12 cellular contexts compared by ENCODE assay signal in genomic region chr17:78532922-78533640, GRCh38. TPM values are rescaled to one million over a fixed set of nuclear protein-coding genes. Genes with fewer than 3 reads are reported as not detected.
DNase-seq lines count a peak whose midpoint lies in the region; ATAC-seq and TF ChIP-seq lines count a peak whose summit lies in the region.
"Had no signal": no experiment of that assay in that cellular context is flagged by ENCODE, and none has a peak within 500 bp of the region (broad histone marks: within the 10 kb centered on the region; RNA-seq: fewer than 3 reads in every experiment).

No MANE protein-coding gene starts in this region.

- no peaks in the 10 kb centered on the region for H3K36me3 Mint-ChIP-seq in activated T-cell treated with anti-CD3 and anti-CD28 coated beads, Interleukin-2, amount 50 U/mL, for 72 hours (ENCODE audit: insufficient read depth in 2 of 2)

- H3K27ac ChIP-seq in A673 (ENCODE audit: low read depth, low read length, poor library complexity, severe bottlenecking) = no peak overlapping the region
- H3K27ac ChIP-seq in GM23248 = no peak overlapping the region

- POLR2A ChIA-PET in A673 (lab: Charles Lee; ENCODE audit: low non-redundant PET) = no interaction called here

- ATAC-seq in activated T-cell treated with anti-CD3 and anti-CD28 coated beads, Interleukin-2, amount 50 U/mL, for 72 hours (replicated peaks in 1 of 2) = peak; percentile 65 to 82
- ATAC-seq in HG03442 (IDR thresholded peaks at IDR 0.05; ENCODE audit: unreplicated experiment) = no peak
- no peak for ATAC-seq in HG02884 (IDR thresholded peaks at IDR 0.05; ENCODE audit: unreplicated experiment)

- H3K27me3 ChIP-seq in A673 (replicated peaks; ENCODE audit: insufficient read depth, low read depth, low read length, poor library complexity) = no peaks in the 10 kb centered on the region
- no peaks in the 10 kb centered on the region for H3K27me3 ChIP-seq in GM23248 (replicated peaks; ENCODE audit: insufficient read depth)

- H3K4me3 ChIP-seq in A673 (ENCODE audit: low read depth, low read length, poor library complexity, severe bottlenecking) (no peak overlapping the region), GM23248 (no peak overlapping the region)

- H3K27ac Mint-ChIP-seq in activated T-cell treated with anti-CD3 and anti-CD28 coated beads, Interleukin-2, amount 50 U/mL, for 72 hours = no peak overlapping the region

- BruUV-seq in A673 (replicated peaks; lab: Mats Ljungman, UMichigan) = no TSS peak

- no peak for TF ChIP-seq CTCF in A673 (conservative IDR thresholded peaks at IDR 0.05; ENCODE audit: low read depth, low read length)

- no peaks in the 10 kb centered on the region for H3K9me2 ChIP-seq in GM23248 (ENCODE audit: insufficient read depth)

- H3K9ac ChIP-seq in GM23248 = no peak overlapping the region

- H3K36me3 ChIP-seq in A673 (ENCODE audit: insufficient read depth, low read length, poor library complexity, severe bottlenecking) (no peaks in the 10 kb centered on the region), GM23248 (ENCODE audit: low read depth) (no peaks in the 10 kb centered on the region)

- in situ Hi-C loops in GM23248 (cut with MboI) = no loop called here

- intact Hi-C loops in A673 (cut with micrococcal nuclease; ENCODE audit: unreplicated experiment) = no loop called here

- H3K27me3 Mint-ChIP-seq in activated T-cell treated with anti-CD3 and anti-CD28 coated beads, Interleukin-2, amount 50 U/mL, for 72 hours (ENCODE audit: low read depth) = no peaks in the 10 kb centered on the region

- H3K79me2 ChIP-seq in GM23248 (ENCODE audit: insufficient read depth) = no peaks in the 10 kb centered on the region

- peaks cover 38% of the 10 kb centered on the region for H3K4me1 Mint-ChIP-seq in activated T-cell treated with anti-CD3 and anti-CD28 coated beads, Interleukin-2, amount 50 U/mL, for 72 hours (ENCODE audit: low read depth)

- CTCF ChIA-PET in A673 (lab: Charles Lee) = no interaction called here

- H3F3A ChIP-seq in GM23248 (ENCODE audit: insufficient read depth) = no peaks in the 10 kb centered on the region

- no peaks in the 10 kb centered on the region for H3K9me3 Mint-ChIP-seq in activated T-cell treated with anti-CD3 and anti-CD28 coated beads, Interleukin-2, amount 50 U/mL, for 72 hours

- H3K4me2 ChIP-seq in GM23248 (ENCODE audit: unreplicated experiment) = no peak overlapping the region

- H4K20me1 ChIP-seq in GM23248 (ENCODE audit: insufficient read depth) = no peaks in the 10 kb centered on the region

- DNase-seq in A673 (ENCODE audit: low spot score) = peak; percentile 57
- peak; percentile 60 for DNase-seq in GM23248
- DNase-seq in activated T-cell treated with anti-CD3 and anti-CD28 coated beads, Interleukin-2, amount 50 U/mL, for 72 hours = peak; percentile 22 to 28
- DNase-seq in iris pigment epithelial cell (ENCODE audit: low read depth) = peak; percentile 91
- no peak for DNase-seq in activated gamma-delta T cell (lab: John Stamatoyannopoulos, UW)
- DNase-seq in NAMALWA (ENCODE audit: low spot score) = no peak
- DNase-seq: Caco-2, cerebellar nuclear complex, hypothalamus, NCI-H1930 had no signal

- H3K4me1 ChIP-seq in A673 (ENCODE audit: insufficient read depth, low read length, poor library complexity, severe bottlenecking) (no peaks in the 10 kb centered on the region), GM23248 (ENCODE audit: insufficient read depth) (no peaks in the 10 kb centered on the region)
- H3K4me1 ChIP-seq: Caco-2 had no signal

- no peak overlapping the region for H2AFZ ChIP-seq in GM23248

- H3K9me3 ChIP-seq in A673 (ENCODE audit: low read depth, low read length, poor library complexity, severe bottlenecking) (no peaks in the 10 kb centered on the region), GM23248 (ENCODE audit: low read depth) (no peaks in the 10 kb centered on the region)
- H3K9me3 ChIP-seq: Caco-2 had no signal

- no peak overlapping the region for H3K4me3 Mint-ChIP-seq in activated T-cell treated with anti-CD3 and anti-CD28 coated beads, Interleukin-2, amount 50 U/mL, for 72 hours

- WGBS in GM23248 (ENCODE audit: low coverage in 1 of 2, low lambda C conversion rate in 2 of 2, missing lambda C conversion rate in 2 of 2), 2 experiments = 73 to 78% methylated on average over 19 of the region's 19 CpGs

RNA-seq across cellular contexts. Expression of gene DNAH17, which starts 44.1 kb away (rescaled TPM):
- total RNA-seq in A673 (2021) = 0.11 and 0.22 TPM in 2 replicates
- total RNA-seq in GM23248 (2014; rRNA removed; shearing (Covaris generic)) = not detected in 2 replicates
- 0.18 and 0.64 TPM in 2 replicates for polyA plus RNA-seq in GM23248 (2016; fragmentation: Nextera tagmentation; extraction: Ambion mirVana)
- total RNA-seq in activated T-cell treated with anti-CD3 and anti-CD28 coated beads, Interleukin-2, amount 50 U/mL, for 72 hours = 1 to 10 TPM in 1 of 2 donors, under 1 TPM in 1; 0.76 to 1.0 TPM

Comparison
In these comparisons a context has a peak if more than half of its experiments do, and no peak if none do; other contexts are left out.
1. DNase-seq: peak in A673 (single experiment), GM23248 (single experiment), activated T-cell treated with anti-CD3 and anti-CD28 coated beads, Interleukin-2, amount 50 U/mL, for 72 hours (2 of 2) and iris pigment epithelial cell (single experiment); none in activated gamma-delta T cell (single experiment) and NAMALWA (single experiment).
2. ATAC-seq: peak in activated T-cell treated with anti-CD3 and anti-CD28 coated beads, Interleukin-2, amount 50 U/mL, for 72 hours (2 of 2); none in HG03442 (single experiment) and HG02884 (single experiment).